In genomic region chr3:142077155-142077858, GRCh38 we compare ENCODE assay signal across 31 cellular contexts.
"Had no signal": no experiment of that assay in that cellular context is flagged by ENCODE, and none has a peak within 500 bp of the region (broad histone marks: within the 10 kb centered on the region; RNA-seq: fewer than 3 reads in every experiment).

No MANE protein-coding gene starts in this region.

- H3K36me3 ChIP-seq: neural progenitor cell, right atrium auricular region, suprapubic skin, vagina had no signal

- DNase-seq: activated CD4-positive, alpha-beta memory T cell treated with anti-CD3 and anti-CD28 coated beads for 36 hours; activated CD4-positive, alpha-beta T cell treated with anti-CD3 and anti-CD28 coated beads, Interleukin-2, amount 10 ng/mL, durations not matched to agents 24 days and 14 days; activated CD4-positive, CD25-positive, alpha-beta regulatory T cell treated with anti-CD3 and anti-CD28 coated beads, Interleukin-2, amount 50 U/mL, for 72 hours; activated CD8-positive, alpha-beta memory T cell treated with anti-CD3 and anti-CD28 coated beads, Interleukin-2, amount 50 U/mL, for 4 hours; activated gamma-delta T cell treated with Interleukin-2 at 50 U/mL for 16 hours; activated naive CD8-positive, alpha-beta T cell treated with anti-CD3 and anti-CD28 coated beads, Interleukin-2, amount 50 U/mL, for 24 hours; activated T-cell treated with anti-CD3 and anti-CD28 coated beads, Interleukin-2, amount 50 U/mL, for 1 hour; amygdala; caudate nucleus; cortex of kidney; effector memory CD8-positive, alpha-beta T cell; erythroblast; gastrocnemius medialis; glutamatergic neuron; left ventricle myocardium superior; mammary epithelial cell; natural killer cell; occipital lobe; stimulated activated CD4-positive, alpha-beta T cell treated with anti-CD3 and anti-CD28 coated beads, Interleukin-15, amount 100 ng/mL, for 24 hours; stimulated activated CD4-positive, alpha-beta T cell treated with anti-CD3 and anti-CD28 coated beads, Interleukin-2, amount 100 ng/mL, for 24 hours; stimulated activated naive CD4-positive, alpha-beta T cell; T-helper 17 cell; T1000 had no signal

- ATAC-seq: activated naive CD8-positive, alpha-beta T cell treated with anti-CD3 and anti-CD28 coated beads, Interleukin-2, amount 50 U/mL, for 24 hours; effector memory CD8-positive, alpha-beta T cell; gastrocnemius medialis; left ventricle myocardium superior; natural killer cell; T-helper 17 cell had no signal

- H3K4me2 ChIP-seq: neural progenitor cell had no signal

- H3K4me1 Mint-ChIP-seq: activated CD4-positive, alpha-beta T cell treated with anti-CD3 and anti-CD28 coated beads, Interleukin-2, amount 10 ng/mL, durations not matched to agents 24 days and 14 days; activated naive CD8-positive, alpha-beta T cell treated with anti-CD3 and anti-CD28 coated beads, Interleukin-2, amount 50 U/mL, for 24 hours; mesothelial cell of epicardium; neural progenitor cell had no signal

- H3K27me3 ChIP-seq: gastrocnemius medialis, neural progenitor cell, right atrium auricular region, suprapubic skin, tibial nerve, vagina had no signal

- H3K4me1 ChIP-seq: gastrocnemius medialis, parathyroid adenoma, right atrium auricular region, suprapubic skin, tibial nerve, vagina had no signal

- H3K27ac Mint-ChIP-seq: activated CD4-positive, alpha-beta memory T cell treated with anti-CD3 and anti-CD28 coated beads for 36 hours; activated CD4-positive, alpha-beta T cell treated with anti-CD3 and anti-CD28 coated beads, Interleukin-2, amount 10 ng/mL, durations not matched to agents 24 days and 14 days; activated naive CD4-positive, alpha-beta T cell treated with anti-CD3 and anti-CD28 coated beads, Interleukin-2, amount 50 U/mL, for 24 hours; activated naive CD8-positive, alpha-beta T cell treated with anti-CD3 and anti-CD28 coated beads, Interleukin-2, amount 50 U/mL, for 24 hours; effector memory CD8-positive, alpha-beta T cell; mesothelial cell of epicardium; neural progenitor cell; T-helper 17 cell had no signal

- H3K27ac ChIP-seq: gastrocnemius medialis, neural progenitor cell, parathyroid adenoma, right atrium auricular region, suprapubic skin, tibial nerve, vagina had no signal

- H3K9me3 ChIP-seq: gastrocnemius medialis, right atrium auricular region, suprapubic skin, vagina had no signal

- H3K27me3 Mint-ChIP-seq: activated CD4-positive, alpha-beta memory T cell treated with anti-CD3 and anti-CD28 coated beads for 36 hours; activated CD4-positive, alpha-beta T cell treated with anti-CD3 and anti-CD28 coated beads, Interleukin-2, amount 10 ng/mL, durations not matched to agents 24 days and 14 days; activated naive CD4-positive, alpha-beta T cell treated with anti-CD3 and anti-CD28 coated beads, Interleukin-2, amount 50 U/mL, for 24 hours; activated naive CD8-positive, alpha-beta T cell treated with anti-CD3 and anti-CD28 coated beads, Interleukin-2, amount 50 U/mL, for 24 hours; effector memory CD8-positive, alpha-beta T cell; T-helper 17 cell had no signal

- H3K4me3 ChIP-seq: gastrocnemius medialis, neural progenitor cell, right atrium auricular region, suprapubic skin, tibial nerve, vagina had no signal

- H3K9ac ChIP-seq: neural progenitor cell, parathyroid adenoma had no signal

- H3K9me3 Mint-ChIP-seq: activated CD4-positive, alpha-beta memory T cell treated with anti-CD3 and anti-CD28 coated beads for 36 hours; effector memory CD8-positive, alpha-beta T cell; natural killer cell had no signal

- H3K4me3 Mint-ChIP-seq: activated CD4-positive, alpha-beta memory T cell treated with anti-CD3 and anti-CD28 coated beads for 36 hours; activated CD4-positive, alpha-beta T cell treated with anti-CD3 and anti-CD28 coated beads, Interleukin-2, amount 10 ng/mL, durations not matched to agents 24 days and 14 days; activated naive CD4-positive, alpha-beta T cell treated with anti-CD3 and anti-CD28 coated beads, Interleukin-2, amount 50 U/mL, for 24 hours; activated naive CD8-positive, alpha-beta T cell treated with anti-CD3 and anti-CD28 coated beads, Interleukin-2, amount 50 U/mL, for 24 hours; effector memory CD8-positive, alpha-beta T cell; mesothelial cell of epicardium; natural killer cell; neural progenitor cell; T-helper 17 cell had no signal

- H2AFZ ChIP-seq: neural progenitor cell, parathyroid adenoma had no signal
